ENCODE assay signal across 21 cellular contexts in the genomic region with DNA sequence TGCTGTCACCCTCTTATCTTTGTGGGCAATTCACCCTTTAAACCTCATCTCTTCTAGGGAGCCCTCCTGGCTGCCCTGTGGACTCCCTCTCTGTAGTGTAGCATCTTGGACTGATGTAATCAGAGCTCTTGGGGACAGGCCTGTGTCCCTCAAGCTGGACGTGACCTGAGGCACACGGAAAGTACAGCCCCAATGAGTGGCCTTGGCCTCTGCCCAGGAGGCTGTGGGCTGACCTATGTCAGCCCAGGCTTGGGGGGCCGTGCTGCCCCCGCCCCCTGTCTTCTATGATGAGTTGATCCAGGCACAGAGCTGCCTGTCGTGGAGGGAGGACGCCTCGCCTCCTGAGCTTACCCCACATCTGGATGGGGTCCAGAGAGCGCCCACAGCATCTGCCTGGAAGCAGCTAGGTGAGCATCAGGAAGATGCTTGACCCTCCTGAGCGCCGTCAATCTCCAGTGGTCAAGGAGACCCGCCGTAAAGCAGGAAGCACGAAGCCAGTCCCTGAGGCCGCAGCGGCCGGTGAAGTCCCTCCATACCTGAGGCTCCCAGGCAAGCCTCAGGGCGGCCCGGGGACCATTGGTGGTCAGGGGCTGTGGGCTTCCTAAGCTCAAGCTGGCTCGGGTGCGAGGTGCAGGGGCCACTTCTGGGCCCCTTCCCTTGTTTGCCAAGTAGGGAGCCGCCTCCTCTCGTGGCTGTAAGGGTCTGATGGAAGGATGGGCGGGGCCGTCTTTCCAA.
DNase-seq lines count a peak whose midpoint lies in the region; ATAC-seq, FAIRE-seq and TF ChIP-seq lines count a peak whose summit lies in the region.
"Had no signal": no experiment of that assay in that cellular context is flagged by ENCODE, and none has a peak within 500 bp of the region (broad histone marks: within the 10 kb centered on the region; RNA-seq: fewer than 3 reads in every experiment).

No MANE protein-coding gene starts in this region.

- H3K4ac ChIP-seq in H1 (replicated peaks; ENCODE audit: insufficient read length, low read depth, low read length): no peak overlapping the region
- H3K4ac ChIP-seq in neuronal stem cell (ENCODE audit: low read length): no peak overlapping the region

- H3K23me2 ChIP-seq in H1 (ENCODE audit: low read depth, low read length): peaks cover 9% of the 10 kb centered on the region; the same call in 1 of the 2 replicates

- no peak overlapping the region for H2BK20ac ChIP-seq in H1 (ENCODE audit: low read length)

- H4K20me1 ChIP-seq in H1 (replicated peaks in 1 of 2; ENCODE audit: control insufficient read depth in 1 of 2, insufficient read depth in 2 of 2, low read length in 2 of 2): peaks cover 0 to 11% of the 10 kb centered on the region in 2 experiments

- H2BK5ac ChIP-seq in H1 (ENCODE audit: low read depth, low read length): no peak overlapping the region
- no peak overlapping the region for H2BK5ac ChIP-seq in neuronal stem cell (ENCODE audit: low read length)

- no peak overlapping the region for H3K14ac ChIP-seq in H1 (ENCODE audit: insufficient read length)
- H3K14ac ChIP-seq in neuronal stem cell (ENCODE audit: low read length): no peak overlapping the region

- H3K27me3 ChIP-seq in right cardiac atrium (ENCODE audit: control insufficient read depth, insufficient read depth) (no peaks in the 10 kb centered on the region), left ventricle myocardium inferior (ENCODE audit: low read depth) (peaks cover 33% of the 10 kb centered on the region), H1 (replicated peaks in 1 of 4; ENCODE audit: control insufficient read depth in 3 of 4, extremely low read depth in 1 of 4, insufficient read depth in 3 of 4, low read length in 3 of 4) (no peaks in the 10 kb centered on the region), neuronal stem cell (ENCODE audit: control insufficient read depth in 3 of 3, insufficient read depth in 3 of 3, low read depth in 1 of 3, low read length in 3 of 3) (no peaks in the 10 kb centered on the region)

- no peak overlapping the region for H2BK12ac ChIP-seq in H1 (ENCODE audit: low read depth, low read length)
- H2BK12ac ChIP-seq in neuronal stem cell (ENCODE audit: low read length): no peak overlapping the region

- no peak for ATAC-seq in right cardiac atrium
- ATAC-seq: HCT116 had no signal

- intact Hi-C loops in right cardiac atrium (cut with DNase I): no loop called here
- intact Hi-C loops in left ventricle myocardium inferior (cut with micrococcal nuclease): no loop called here

- H2AFZ ChIP-seq in H1 (ENCODE audit: low read length): no peak overlapping the region
- no peak overlapping the region for H2AFZ ChIP-seq in neuronal stem cell (ENCODE audit: low read length)
- H2AFZ ChIP-seq: GM23248 had no signal

- H3K4me3 ChIP-seq in right cardiac atrium (ENCODE audit: low read length): no peak overlapping the region
- no peak overlapping the region for H3K4me3 ChIP-seq in left ventricle myocardium inferior
- no peak overlapping the region for H3K4me3 ChIP-seq in H1 (ENCODE audit: extremely low read depth in 1 of 4, insufficient read depth in 2 of 4, low read depth in 3 of 4, low read length in 4 of 4)
- no peak overlapping the region for H3K4me3 ChIP-seq in neuronal stem cell (ENCODE audit: low read length in 2 of 2)
- H3K4me3 ChIP-seq: GM23248 had no signal

- H3K79me1 ChIP-seq in H1 (ENCODE audit: low read depth, low read length): 0 out of 2 replicates have a peak, but pooled peaks cover 2% of the 10 kb centered on the region
- peaks cover 4% of the 10 kb centered on the region for H3K79me1 ChIP-seq in neuronal stem cell (ENCODE audit: low read depth, low read length)

- no peak overlapping the region for H4K5ac ChIP-seq in H1 (ENCODE audit: insufficient read length, low read depth, low read length)

- H3K27ac ChIP-seq in right cardiac atrium (ENCODE audit: low read length): no peak overlapping the region
- H3K27ac ChIP-seq in left ventricle myocardium inferior (replicated peaks): no peak overlapping the region
- no peak overlapping the region for H3K27ac ChIP-seq in H1 (ENCODE audit: low read depth, low read length)
- H3K27ac ChIP-seq in neuronal stem cell (replicated peaks; ENCODE audit: low read length): no peak overlapping the region
- H3K27ac ChIP-seq: C4-2B, GM23248, HL-60 had no signal

- no peak for FAIRE-seq in H1 (lab: Jason Lieb, UNC)
- FAIRE-seq: A204.1, D721Med, G401.6, GM12891, GM19239, H54 had no signal

- no peak overlapping the region for H3K56ac ChIP-seq in H1 (replicated peaks; ENCODE audit: insufficient read length, low read depth, low read length)

- CTCF ChIA-PET in H1 (lab: Charles Lee; ENCODE audit: partially characterized antibody): no interaction called here

- H3K4me2 ChIP-seq in H1 (ENCODE audit: insufficient read depth in 1 of 2, low read depth in 2 of 2, low read length in 2 of 2) (no peak overlapping the region), neuronal stem cell (ENCODE audit: insufficient read depth, low read length, poor library complexity, severe bottlenecking) (no peak overlapping the region)

- POLR2A ChIA-PET in H1 (lab: Charles Lee; ENCODE audit: partially characterized antibody): no interaction called here

- no peak for TF ChIP-seq EP300 in H1 (IDR thresholded peaks at IDR 0.05; ENCODE audit: borderline replicate concordance in 1 of 2, low read depth in 2 of 2, low read length in 2 of 2)

- no peak overlapping the region for H3K9ac ChIP-seq in H1 (replicated peaks in 1 of 4; ENCODE audit: extremely low read depth in 1 of 4, low read depth in 3 of 4, low read length in 3 of 4)
- no peak overlapping the region for H3K9ac ChIP-seq in neuronal stem cell (ENCODE audit: low read depth, low read length, poor library complexity)
- H3K9ac ChIP-seq: GM23248 had no signal

- TF ChIP-seq CTCF in left ventricle myocardium inferior (IDR thresholded peaks at IDR 0.05; ENCODE audit: borderline replicate concordance): no peak
- TF ChIP-seq CTCF in H1 (IDR thresholded peaks at IDR 0.05; ENCODE audit: control extremely low read depth in 1 of 3, insufficient read depth in 1 of 3, low read depth in 1 of 3, low read length in 3 of 3): no peak

- no peak overlapping the region for H3K18ac ChIP-seq in H1 (ENCODE audit: extremely low read depth, low read length)
- peak overlapping the region; percentile 53 for H3K18ac ChIP-seq in neuronal stem cell (ENCODE audit: low read length)

- no peak overlapping the region for H3K23ac ChIP-seq in H1 (ENCODE audit: insufficient read length)
- H3K23ac ChIP-seq in neuronal stem cell (ENCODE audit: low read depth, low read length, poor library complexity): no peak overlapping the region

- H3K79me2 ChIP-seq in H1 (ENCODE audit: control insufficient read depth in 1 of 2, insufficient read depth in 2 of 2, low read length in 2 of 2): peaks cover 0 to 2% of the 10 kb centered on the region in 2 experiments; a peak in 1 of 4 replicates

- 71% methylated on average over 24 of the region's 24 CpGs for WGBS in right cardiac atrium
- 91% methylated on average over 22 of the region's 24 CpGs; no CpG with 5 or more reads in 1 of the 2 experiments for WGBS in H1 (ENCODE audit: extremely low coverage in 1 of 2, insufficient coverage in 1 of 2, insufficient read length in 1 of 2, insufficient replicate concordance in 2 of 2, low coverage in 1 of 2, low lambda C conversion rate in 2 of 2, missing lambda C conversion rate in 1 of 2), 2 experiments
- no CpG with 5 or more reads among the region's 24 CpGs for WGBS in neuronal stem cell (ENCODE audit: extremely low coverage in 2 of 2, insufficient read length in 2 of 2, insufficient replicate concordance in 1 of 2), 2 donors

- H2BK120ac ChIP-seq in H1 (replicated peaks; ENCODE audit: low read depth, low read length) (no peak overlapping the region), neuronal stem cell (ENCODE audit: low read depth, low read length) (no peak overlapping the region)

- H2AK5ac ChIP-seq in H1 (ENCODE audit: low read depth, low read length): no peak overlapping the region
- no peak overlapping the region for H2AK5ac ChIP-seq in neuronal stem cell (ENCODE audit: low read depth, low read length)

- H4K8ac ChIP-seq in H1 (ENCODE audit: extremely low read depth, insufficient read depth, low read length) (0 out of 2 replicates have a peak overlapping the region, but pooled peaks have one; percentile 14), neuronal stem cell (ENCODE audit: low read depth, low read length) (no peak overlapping the region)

- H3K36me3 ChIP-seq in left ventricle myocardium inferior (no peaks in the 10 kb centered on the region), H1 (ENCODE audit: control insufficient read depth in 2 of 4, insufficient read depth in 4 of 4, low read length in 3 of 4) (no peaks in the 10 kb centered on the region), neuronal stem cell (replicated peaks in 1 of 2; ENCODE audit: control insufficient read depth in 2 of 2, insufficient read depth in 2 of 2, low read length in 2 of 2) (no peaks in the 10 kb centered on the region)

- no peaks in the 10 kb centered on the region for H3K9me3 ChIP-seq in right cardiac atrium (ENCODE audit: control insufficient read depth, low read length)
- no peaks in the 10 kb centered on the region for H3K9me3 ChIP-seq in left ventricle myocardium inferior (replicated peaks)
- no peaks in the 10 kb centered on the region for H3K9me3 ChIP-seq in H1 (ENCODE audit: insufficient read depth in 2 of 2, low read depth in 1 of 2, low read length in 1 of 2)
- peaks cover 0 to 2% of the 10 kb centered on the region in 2 donors for H3K9me3 ChIP-seq in neuronal stem cell (replicated peaks in 1 of 2; ENCODE audit: control insufficient read depth in 2 of 2, insufficient read depth in 1 of 2, low read depth in 1 of 2, low read length in 2 of 2)
- H3K9me3 ChIP-seq: Caco-2 had no signal

- H4K91ac ChIP-seq in H1 (replicated peaks; ENCODE audit: insufficient read length, low read length) (no peak overlapping the region), neuronal stem cell (ENCODE audit: low read depth, low read length, poor library complexity) (no peak overlapping the region)

- H3K4me1 ChIP-seq in right cardiac atrium (ENCODE audit: control insufficient read depth, insufficient read depth, low read length) (no peaks in the 10 kb centered on the region), left ventricle myocardium inferior (no peaks in the 10 kb centered on the region), H1 (replicated peaks in 1 of 4; ENCODE audit: control insufficient read depth in 3 of 4, insufficient read depth in 4 of 4, low read length in 3 of 4) (no peaks in the 10 kb centered on the region), neuronal stem cell (ENCODE audit: control insufficient read depth in 2 of 2, insufficient read depth in 1 of 2, low read depth in 1 of 2, low read length in 2 of 2) (no peaks in the 10 kb centered on the region)
- H3K4me1 ChIP-seq: Caco-2 had no signal

- TF ChIP-seq POLR2A in H1 (IDR thresholded peaks at IDR 0.05; ENCODE audit: control extremely low read depth in 1 of 2, low read depth in 2 of 2, low read length in 2 of 2): no peak

- no peak overlapping the region for H2BK15ac ChIP-seq in H1 (ENCODE audit: low read length)
- H2BK15ac ChIP-seq in neuronal stem cell (ENCODE audit: low read length): no peak overlapping the region

- no peak for TF ChIP-seq RAD21 in H1 (IDR thresholded peaks at IDR 0.05 in 1 of 2, conservative IDR thresholded peaks at IDR 0.05 in 1 of 2; ENCODE audit: low read depth in 2 of 2, low read length in 2 of 2)

- DNase-seq in right cardiac atrium: peak in 2 of 3 donors; percentile 16 to 36
- DNase-seq in left ventricle myocardium inferior: no peak
- no peak for DNase-seq in H1 (ENCODE audit: low read depth in 1 of 2, low spot score in 2 of 2)
- DNase-seq in neuronal stem cell (ENCODE audit: low spot score): no peak
- no peak for DNase-seq in foreskin melanocyte
- no peak for DNase-seq in activated CD4-positive, alpha-beta T cell treated with anti-CD3 and anti-CD28 coated beads, Interleukin-2, amount 50 U/mL, for 48 hours
- DNase-seq: ACHN; Caco-2; CD4-positive, alpha-beta T cell; GM23248; HFFc6; IMR-90 had no signal

Comparison
In these comparisons a context has a peak if more than half of its experiments do, and no peak if none do; other contexts are left out.
1. DNase-seq: peak in right cardiac atrium (2 of 3); none in left ventricle myocardium inferior (single experiment), H1 (0 of 2), neuronal stem cell (single experiment), foreskin melanocyte (single experiment) and activated CD4-positive, alpha-beta T cell treated with anti-CD3 and anti-CD28 coated beads, Interleukin-2, amount 50 U/mL, for 48 hours (0 of 2).